Comparison of ENCODE assay signal across 8 cellular contexts in the genomic region with DNA sequence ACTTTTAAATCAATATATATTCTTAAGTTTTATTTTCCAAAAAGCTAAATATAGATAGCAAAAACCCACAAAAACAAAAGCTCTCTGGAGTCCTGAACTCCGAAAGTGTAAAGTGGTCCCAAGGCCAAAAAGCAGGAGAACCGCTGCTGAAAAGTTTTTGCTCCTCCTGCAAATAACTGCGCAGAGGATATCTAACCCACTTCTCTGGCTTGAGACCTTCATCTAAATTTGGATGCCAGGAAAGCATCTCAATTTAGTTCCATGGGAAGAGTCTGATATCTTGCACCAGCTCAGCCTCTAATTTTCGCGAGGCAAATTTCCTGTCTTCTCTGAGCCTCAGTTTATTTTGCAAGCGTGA.
DNase-seq lines count a peak whose midpoint lies in the region; ATAC-seq and TF ChIP-seq lines count a peak whose summit lies in the region.

No MANE protein-coding gene starts in this region.

- H3K4me1 ChIP-seq in mucosa of rectum (ENCODE audit: control insufficient read depth in 2 of 2, insufficient read depth in 2 of 2, low read length in 2 of 2): peaks cover 5 to 10% of the 10 kb centered on the region in 2 donors

- H3K4me3 ChIP-seq in AG04449 (ENCODE audit: low read depth, low read length) (peak overlapping the region; percentile 83), mucosa of rectum (ENCODE audit: low read length in 2 of 2) (peak overlapping the region; percentile 83 to 93)

- H3K36me3 ChIP-seq in KOPT-K1 (ENCODE audit: insufficient read depth, low read length) (peaks cover 26% of the 10 kb centered on the region), mucosa of rectum (ENCODE audit: control insufficient read depth in 2 of 2, insufficient read depth in 2 of 2, low read length in 2 of 2) (peaks cover 13 to 18% of the 10 kb centered on the region in 2 donors)

- peaks cover 26% of the 10 kb centered on the region for H3K36me3 Mint-ChIP-seq in central memory CD8-positive, alpha-beta T cell (ENCODE audit: insufficient read depth)

- TF ChIP-seq CTCF in AG04449 (IDR thresholded peaks at IDR 0.05; ENCODE audit: insufficient read depth, low read length, missing control alignments): no peak

- peak overlapping the region; percentile 76 to 80 for H3K9ac ChIP-seq in mucosa of rectum (ENCODE audit: low read depth in 1 of 2, low read length in 2 of 2)

- POLR2A ChIA-PET in AG04449 (lab: Yijun Ruan, JAX): interaction anchor here (0.7 to 0.9 kb wide), 2 partner anchors 18 to 347 kb away, joined by 3 to 4 read pairs; partner anchors contain the start of gene UBR2

- no peak for ATAC-seq in central memory CD8-positive, alpha-beta T cell (replicated peaks; ENCODE audit: extremely low read depth, poor library complexity, severe bottlenecking)
- ATAC-seq in HG03196 (IDR thresholded peaks at IDR 0.05; ENCODE audit: unreplicated experiment): no peak

- no peaks in the 10 kb centered on the region for H3K27me3 Mint-ChIP-seq in central memory CD8-positive, alpha-beta T cell

- no peaks in the 10 kb centered on the region for H3K27me3 ChIP-seq in mucosa of rectum (ENCODE audit: control insufficient read depth in 2 of 2, insufficient read depth in 2 of 2, low read length in 2 of 2)

- H3K27ac ChIP-seq in KOPT-K1 (ENCODE audit: low read depth, low read length, poor library complexity, severe bottlenecking) (peak overlapping the region; percentile 69), mucosa of rectum (ENCODE audit: low read depth in 2 of 2, low read length in 2 of 2) (peak overlapping the region; percentile 71 to 72)

- H3K9me3 ChIP-seq in KOPT-K1 (ENCODE audit: insufficient read depth, low read length, poor library complexity, severe bottlenecking) (no peaks in the 10 kb centered on the region), mucosa of rectum (ENCODE audit: control insufficient read depth in 2 of 2, low read length in 2 of 2) (no peaks in the 10 kb centered on the region)

- H3K9me3 Mint-ChIP-seq in central memory CD8-positive, alpha-beta T cell: no peaks in the 10 kb centered on the region

- CTCF ChIA-PET in AG04449 (lab: Yijun Ruan, JAX): interaction anchor here (0.5 to 6.9 kb wide), 11 partner anchors 13 to 347 kb away, joined by 3 to 178 read pairs (median 6); partner anchors contain the start of gene UBR2

- H3K4me3 Mint-ChIP-seq in central memory CD8-positive, alpha-beta T cell: peak overlapping the region; percentile 98

- DNase-seq in AG04449 (ENCODE audit: low read depth, low spot score) (no peak), head of caudate nucleus (no peak), NCI-H446 (lab: John Stamatoyannopoulos, UW) (no peak), cerebellar cortex (ENCODE audit: low spot score) (no peak)
- no peak for DNase-seq in central memory CD8-positive, alpha-beta T cell (ENCODE audit: low spot score in 2 of 2)

- peaks cover 16% of the 10 kb centered on the region for H3K4me1 Mint-ChIP-seq in central memory CD8-positive, alpha-beta T cell

- peak overlapping the region; percentile 99 for H3K27ac Mint-ChIP-seq in central memory CD8-positive, alpha-beta T cell (ENCODE audit: low read depth)

- intact Hi-C loops in head of caudate nucleus (cut with DNase I): loop anchor here (5.0 to 10.0 kb wide), 3 partner anchors 295 to 432 kb away; partner anchors contain the start of genes BYSL, MED20, PRICKLE4 and TOMM6
